15 cellular contexts compared by ENCODE assay signal in the genomic region with DNA sequence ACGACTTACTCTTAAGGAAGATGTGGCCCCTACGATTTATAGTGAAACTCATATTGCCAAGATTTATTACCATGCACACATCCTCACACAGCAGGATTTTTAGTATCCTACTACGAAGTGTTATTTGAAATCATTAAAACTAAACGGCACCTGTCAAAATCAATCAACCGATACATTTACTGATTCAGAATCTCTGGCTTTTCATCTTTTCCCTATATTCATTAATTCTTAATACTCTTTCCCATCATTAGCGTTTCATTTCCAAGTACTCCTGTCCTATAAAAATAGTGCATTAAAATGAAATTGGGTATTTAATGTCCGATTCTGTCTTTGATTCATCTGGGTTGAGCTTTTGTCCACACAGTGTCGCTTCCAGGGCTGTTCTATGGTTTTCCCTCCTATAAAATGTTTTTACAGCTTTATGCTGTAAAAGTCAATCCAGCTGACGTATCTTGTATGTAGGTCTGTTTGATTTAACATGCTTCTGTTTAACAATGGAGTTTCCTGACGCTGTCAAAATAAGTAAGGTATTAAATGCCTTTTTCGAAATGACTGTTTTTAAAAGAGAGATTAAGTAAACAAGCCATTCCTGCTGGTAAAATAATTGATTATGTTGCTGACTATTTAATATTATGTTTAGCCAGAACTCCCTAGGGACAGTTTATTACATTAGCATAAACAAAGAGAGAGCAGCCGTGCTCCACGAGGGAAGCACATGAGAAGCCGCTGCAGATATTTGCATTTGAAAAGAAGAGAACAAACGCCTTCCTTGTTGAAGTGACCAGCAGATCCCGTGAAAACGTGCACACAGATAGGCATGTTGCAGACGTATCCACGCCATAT. TPM values are rescaled to one million over a fixed set of nuclear protein-coding genes. Genes with fewer than 3 reads are reported as not detected.
DNase-seq lines count a peak whose midpoint lies in the region; ATAC-seq, FAIRE-seq and TF ChIP-seq lines count a peak whose summit lies in the region.
"Had no signal": no experiment of that assay in that cellular context is flagged by ENCODE, and none has a peak within 500 bp of the region (broad histone marks: within the 10 kb centered on the region; RNA-seq: fewer than 3 reads in every experiment).

No MANE protein-coding gene starts in this region.

- TF ChIP-seq POLR2A in gastrocnemius medialis (IDR thresholded peaks at IDR 0.05), result no peak

- H3K4me1 ChIP-seq in HUES64 (ENCODE audit: insufficient read depth, low read length), result peaks cover 27% of the 10 kb centered on the region
- H3K4me1 ChIP-seq in RWPE2 (ENCODE audit: insufficient read depth, poor library complexity, severe bottlenecking), result peaks cover 5% of the 10 kb centered on the region
- peaks cover 0 to 5% of the 10 kb centered on the region in 2 donors for H3K4me1 ChIP-seq in gastrocnemius medialis
- H3K4me1 ChIP-seq: psoas muscle had no signal

- ATAC-seq in RWPE2 (ENCODE audit: low read depth) (no peak), gastrocnemius medialis (peak in 1 of 2 donors; percentile 24)
- ATAC-seq: gastroesophageal sphincter, GM12878, lower lobe of right lung, psoas muscle had no signal

- intact Hi-C loops in gastrocnemius medialis (cut with DNase I; ENCODE audit: low total_unique reads), result no loop called here

- H3K27ac ChIP-seq in HUES64 (ENCODE audit: low read depth, low read length), result no peak overlapping the region
- H3K27ac ChIP-seq in RWPE2 (ENCODE audit: poor library complexity, severe bottlenecking), result no peak overlapping the region
- no peak overlapping the region for H3K27ac ChIP-seq in gastrocnemius medialis
- H3K27ac ChIP-seq: coronary artery, gastroesophageal sphincter, lower lobe of right lung, psoas muscle had no signal

- no peak for TF ChIP-seq CTCF in RWPE2 (IDR thresholded peaks at IDR 0.05; ENCODE audit: poor library complexity, severe bottlenecking)
- TF ChIP-seq CTCF in gastrocnemius medialis (IDR thresholded peaks at IDR 0.05 in 4 of 5, conservative IDR thresholded peaks at IDR 0.05 in 1 of 5), result no peak
- TF ChIP-seq CTCF in D721Med (IDR thresholded peaks at IDR 0.05; ENCODE audit: insufficient read depth, missing control alignments), result no peak

- no peak for FAIRE-seq in D721Med (lab: Jason Lieb, UNC)
- FAIRE-seq: GM12878 had no signal

- peak overlapping the region; percentile 6; the same call in 1 of the 2 replicates for H3K4me3 ChIP-seq in HUES64 (ENCODE audit: low read length)
- peak overlapping the region; percentile 6 for H3K4me3 ChIP-seq in RWPE2 (ENCODE audit: severe bottlenecking)
- peak overlapping the region in 3 of 4 donors; percentile 2 to 10 (median 8) for H3K4me3 ChIP-seq in gastrocnemius medialis
- H3K4me3 ChIP-seq: coronary artery, gastroesophageal sphincter, GM12878, lower lobe of right lung, psoas muscle had no signal

- H3K9me3 ChIP-seq in HUES64 (ENCODE audit: insufficient read depth, low read depth, low read length), result no peaks in the 10 kb centered on the region
- no peaks in the 10 kb centered on the region for H3K9me3 ChIP-seq in RWPE2 (ENCODE audit: severe bottlenecking)
- H3K9me3 ChIP-seq in gastrocnemius medialis, result no peaks in the 10 kb centered on the region
- H3K9me3 ChIP-seq: gastroesophageal sphincter, lower lobe of right lung, psoas muscle had no signal

- peak overlapping the region; percentile 13; the same call in 1 of the 2 replicates for H3K9ac ChIP-seq in HUES64 (ENCODE audit: low read depth, low read length)

- H3K36me3 ChIP-seq in HUES64 (ENCODE audit: insufficient read depth, low read length) (no peaks in the 10 kb centered on the region), RWPE2 (ENCODE audit: low read depth) (no peaks in the 10 kb centered on the region), gastrocnemius medialis (no peaks in the 10 kb centered on the region)
- H3K36me3 ChIP-seq: gastroesophageal sphincter, lower lobe of right lung had no signal

- 45% methylated on average over 19 of the region's 19 CpGs for WGBS in HUES64

- no peaks in the 10 kb centered on the region for H3K27me3 ChIP-seq in HUES64 (ENCODE audit: insufficient read depth, low read length)
- peaks cover 19% of the 10 kb centered on the region for H3K27me3 ChIP-seq in RWPE2 (ENCODE audit: insufficient read depth, poor library complexity, severe bottlenecking)
- H3K27me3 ChIP-seq in gastrocnemius medialis, result no peaks in the 10 kb centered on the region

- no peak for DNase-seq in RWPE2 (ENCODE audit: low spot score)
- peak; percentile 43 for DNase-seq in globus pallidus (ENCODE audit: low spot score)
- no peak for DNase-seq in gastrocnemius medialis
- DNase-seq in AG20443 (ENCODE audit: low spot score), result no peak
- DNase-seq in D721Med (ENCODE audit: insufficient read length, low spot score), result no peak
- no peak for DNase-seq in RPMI8226
- DNase-seq: activated naive CD8-positive, alpha-beta T cell treated with anti-CD3 and anti-CD28 coated beads, Interleukin-2, amount 10 ng/mL, durations not matched to agents 7 days and 5 days; lower lobe of right lung; MM.1S; psoas muscle; stimulated activated CD4-positive, alpha-beta T cell treated with anti-CD3 and anti-CD28 coated beads, Interleukin-4, amount 100 ng/mL, for 4 hours had no signal

- in situ Hi-C loops in gastrocnemius medialis (cut with MboI; ENCODE audit: low sequenced_read_pairs in 4 of 4), result no loop called here

RNA-seq across cellular contexts. Expression of a gene that starts 22.3 kb away (rescaled TPM):
- polyA plus RNA-seq in HUES64 (2013, experiment 1 of 2), result 1.8 TPM
- polyA plus RNA-seq in HUES64 (2013, experiment 2 of 2), result 2.1 TPM
- 1 to 10 TPM; 1.1 to 6.9 (median 2.1) TPM for total RNA-seq in gastrocnemius medialis
